23 cellular contexts compared by ENCODE assay signal in the genomic region with DNA sequence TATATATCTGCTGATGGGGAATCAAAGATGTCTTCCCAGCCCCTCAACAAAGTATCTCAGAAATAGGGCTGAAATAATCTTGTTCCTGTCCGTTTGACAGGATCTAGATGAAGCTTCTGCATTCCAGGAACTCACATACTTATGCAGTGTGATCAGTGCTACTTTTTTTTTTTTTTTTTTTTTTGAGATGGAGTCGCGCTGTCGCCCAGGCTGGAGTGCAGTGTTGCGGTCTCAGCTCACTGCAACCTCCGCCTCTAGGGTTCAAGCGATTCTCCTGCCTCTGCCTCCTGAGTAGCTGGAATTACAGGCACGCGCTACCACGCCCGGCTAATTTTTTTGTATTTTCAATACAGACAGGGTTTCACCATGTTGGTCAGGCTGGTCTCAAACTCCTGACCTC. TPM values are rescaled to one million over a fixed set of nuclear protein-coding genes. Genes with fewer than 3 reads are reported as not detected.
DNase-seq lines count a peak whose midpoint lies in the region; ATAC-seq and TF ChIP-seq lines count a peak whose summit lies in the region.
"Had no signal": no experiment of that assay in that cellular context is flagged by ENCODE, and none has a peak within 500 bp of the region (broad histone marks: within the 10 kb centered on the region; RNA-seq: fewer than 3 reads in every experiment).

No MANE protein-coding gene starts in this region.

- no peaks in the 10 kb centered on the region for H3K27me3 ChIP-seq in mesenchymal stem cell (ENCODE audit: control insufficient read depth in 1 of 2, insufficient read depth in 1 of 2, low read length in 2 of 2)

- H2BK5ac ChIP-seq in mesenchymal stem cell (ENCODE audit: low read depth, low read length, poor library complexity, severe bottlenecking): no peak overlapping the region

- no peaks in the 10 kb centered on the region for H3K27me3 Mint-ChIP-seq in chondrocyte (ENCODE audit: low read depth)
- H3K27me3 Mint-ChIP-seq: CD4-positive, CD25-positive, alpha-beta regulatory T cell had no signal

- TF ChIP-seq CTCF in chondrocyte (IDR thresholded peaks at IDR 0.05): no peak

- no peak overlapping the region for H3K4me3 Mint-ChIP-seq in chondrocyte (ENCODE audit: unreplicated experiment)
- H3K4me3 Mint-ChIP-seq: CD4-positive, CD25-positive, alpha-beta regulatory T cell had no signal

- no peaks in the 10 kb centered on the region for H3K9me3 Mint-ChIP-seq in chondrocyte (ENCODE audit: low read depth)
- H3K9me3 Mint-ChIP-seq: CD4-positive, CD25-positive, alpha-beta regulatory T cell had no signal

- H2BK120ac ChIP-seq in mesenchymal stem cell (ENCODE audit: low read depth, low read length): no peak overlapping the region

- H2BK15ac ChIP-seq in mesenchymal stem cell (ENCODE audit: low read depth, poor library complexity, severe bottlenecking): no peak overlapping the region

- H3K9ac ChIP-seq in mesenchymal stem cell (ENCODE audit: low read length): no peak overlapping the region
- H3K9ac ChIP-seq: KMS-11 had no signal

- no peak overlapping the region for H3K4me2 ChIP-seq in mesenchymal stem cell (ENCODE audit: low read length, poor library complexity, severe bottlenecking)
- H3K4me2 ChIP-seq: KMS-11 had no signal

- WGBS in mesenchymal stem cell: 96% methylated on average over 10 of the region's 11 CpGs

- no peak overlapping the region for H2AK5ac ChIP-seq in mesenchymal stem cell (ENCODE audit: low read length, severe bottlenecking)

- no peak overlapping the region for H3K4me3 ChIP-seq in mesenchymal stem cell (ENCODE audit: insufficient read depth in 1 of 2, low read depth in 1 of 2, low read length in 2 of 2)
- H3K4me3 ChIP-seq: SK-N-MC had no signal

- H3K4me1 ChIP-seq in mesenchymal stem cell (ENCODE audit: control insufficient read depth, insufficient read depth, low read depth, low read length): peaks cover 3% of the 10 kb centered on the region

- peak overlapping the region; percentile 12 for H3K27ac Mint-ChIP-seq in chondrocyte (ENCODE audit: unreplicated experiment)

- peaks cover 4% of the 10 kb centered on the region for H3K79me1 ChIP-seq in mesenchymal stem cell (replicated peaks; ENCODE audit: low read length, poor library complexity, severe bottlenecking)

- ATAC-seq in GM18867 (IDR thresholded peaks at IDR 0.05; ENCODE audit: unreplicated experiment) (no peak), GM21737 (IDR thresholded peaks at IDR 0.05; ENCODE audit: unreplicated experiment) (no peak)
- ATAC-seq: Panc1 had no signal

- H3K27ac ChIP-seq in mesenchymal stem cell (ENCODE audit: low read length, poor library complexity, severe bottlenecking): peak overlapping the region; percentile 15
- H3K27ac ChIP-seq: KMS-11, SK-N-MC had no signal

- H3K4me1 Mint-ChIP-seq in chondrocyte (ENCODE audit: low read depth): peaks cover 39% of the 10 kb centered on the region

- peaks cover 3 to 63% of the 10 kb centered on the region in 2 experiments for H3K36me3 ChIP-seq in mesenchymal stem cell (ENCODE audit: control insufficient read depth in 1 of 2, insufficient read depth in 2 of 2, low read depth in 1 of 2, low read length in 2 of 2)

- DNase-seq in ELF-1 (ENCODE audit: low read depth, low spot score) (peak; percentile 25), NCI-H226 (peak; percentile 16), chondrocyte (ENCODE audit: low spot score) (no peak), mesenchymal stem cell (no peak), RPMI8226 (no peak), DMS153 treated with DMSO at 0.1 percent for 48 hours (lab: John Stamatoyannopoulos, UW; ENCODE audit: unreplicated experiment) (no peak)
- DNase-seq: CD4-positive, CD25-positive, alpha-beta regulatory T cell; DMS53; GF-D8; IMR-90; NCI-H1048; NCI-H1417; NCI-H1694; NCI-H2029 treated with DMSO at 0.1 percent for 48 hours; NCI-H2227 treated with DMSO at 0.1 percent for 48 hours; NCI-H510A; NCI-H69; SIG-M5 had no signal

- peaks cover 8% of the 10 kb centered on the region for H3K36me3 Mint-ChIP-seq in chondrocyte (ENCODE audit: low read depth)

- H3K23ac ChIP-seq in mesenchymal stem cell (ENCODE audit: low read length in 2 of 2): no peak overlapping the region

- no peaks in the 10 kb centered on the region for H3K9me3 ChIP-seq in mesenchymal stem cell (ENCODE audit: control insufficient read depth, low read length)

- no peak overlapping the region for H4K8ac ChIP-seq in mesenchymal stem cell (ENCODE audit: low read length)

- no peak overlapping the region for H2BK12ac ChIP-seq in mesenchymal stem cell (ENCODE audit: low read length in 2 of 2)

- H2AFZ ChIP-seq in mesenchymal stem cell (ENCODE audit: low read depth, low read length): no peak overlapping the region

- no peak overlapping the region for H4K91ac ChIP-seq in mesenchymal stem cell (ENCODE audit: low read length)

- H3K18ac ChIP-seq in mesenchymal stem cell (ENCODE audit: low read depth in 1 of 2, low read length in 2 of 2): no peak overlapping the region

- no peak overlapping the region for H3K14ac ChIP-seq in mesenchymal stem cell (ENCODE audit: low read length in 2 of 2)

- H3K4ac ChIP-seq in mesenchymal stem cell (ENCODE audit: low read depth in 1 of 2, low read length in 2 of 2): no peak overlapping the region

RNA-seq across cellular contexts. Expression of a gene that starts 36.4 kb away (rescaled TPM):
- 77.4 to 91.6 TPM (median 79.1 TPM) in 3 replicates for total RNA-seq in chondrocyte
- polyA plus RNA-seq in mesenchymal stem cell (2013, experiment 1 of 2): 59.8 TPM
- 60.3 TPM for polyA plus RNA-seq in mesenchymal stem cell (2013, experiment 2 of 2)

Comparison
In these comparisons a context has a peak if more than half of its experiments do, and no peak if none do; other contexts are left out.
1. DNase-seq: peak in ELF-1 (single experiment) and NCI-H226 (single experiment); none in chondrocyte (single experiment), mesenchymal stem cell (single experiment), RPMI8226 (single experiment) and DMS153 treated with DMSO at 0.1 percent for 48 hours (single experiment).